Comparison of ENCODE assay signal across 11 cellular contexts in genomic region chr7:22696672-22697071, GRCh38. TPM values are rescaled to one million over a fixed set of nuclear protein-coding genes. Genes with fewer than 3 reads are reported as not detected.
DNase-seq lines count a peak whose midpoint lies in the region; ATAC-seq lines count a peak whose summit lies in the region.
"Had no signal": no experiment of that assay in that cellular context is flagged by ENCODE, and none has a peak within 500 bp of the region (broad histone marks: within the 10 kb centered on the region; RNA-seq: fewer than 3 reads in every experiment).

No MANE protein-coding gene starts in this region.

- H2AK5ac ChIP-seq in mesendoderm (ENCODE audit: low read length), result no peak overlapping the region

- H3K36me3 ChIP-seq in mesendoderm (ENCODE audit: control insufficient read depth, insufficient read depth, low read length), result no peaks in the 10 kb centered on the region

- no peak overlapping the region for H3K4me2 ChIP-seq in mesendoderm (ENCODE audit: low read length)

- no peak overlapping the region for H3K27ac ChIP-seq in mesendoderm (ENCODE audit: low read depth, low read length)

- no peak overlapping the region for H3K4ac ChIP-seq in mesendoderm (ENCODE audit: low read depth, low read length)

- no peak overlapping the region for H2BK120ac ChIP-seq in mesendoderm (ENCODE audit: low read depth, low read length)

- no CpG with 5 or more reads among the region's 3 CpGs for whole genome bisulfite sequencing in mesendoderm (ENCODE audit: extremely low coverage, insufficient coverage, low lambda C conversion rate)

- H4K5ac ChIP-seq in mesendoderm (ENCODE audit: low read length), result no peak overlapping the region

- ATAC-seq in HG03045 (IDR thresholded peaks at IDR 0.05; ENCODE audit: unreplicated experiment), result peak; percentile 42
- peak; percentile 52 for ATAC-seq in activated T-helper 17 cell treated with anti-CD3 and anti-CD28 coated beads, Interleukin-2, amount 50 U/mL, for 72 hours (replicated peaks)
- no peak for ATAC-seq in HG03175 (IDR thresholded peaks at IDR 0.05; ENCODE audit: unreplicated experiment)
- no peak for ATAC-seq in HG03520 (IDR thresholded peaks at IDR 0.05; ENCODE audit: unreplicated experiment)
- ATAC-seq: stimulated activated effector memory CD8-positive, alpha-beta T cell treated with anti-CD3 and anti-CD28 coated beads, Interleukin-12 subunit alpha, Interleukin-12 subunit beta, amount 100 ng/mL, for 72 hours had no signal

- no peaks in the 10 kb centered on the region for H3K27me3 Mint-ChIP-seq in activated T-helper 17 cell treated with anti-CD3 and anti-CD28 coated beads, Interleukin-2, amount 50 U/mL, for 72 hours

- peak overlapping the region; percentile 50 for H3K4me3 Mint-ChIP-seq in activated T-helper 17 cell treated with anti-CD3 and anti-CD28 coated beads, Interleukin-2, amount 50 U/mL, for 72 hours
- H3K4me3 Mint-ChIP-seq: stimulated activated effector memory CD8-positive, alpha-beta T cell treated with anti-CD3 and anti-CD28 coated beads, Interleukin-12 subunit alpha, Interleukin-12 subunit beta, amount 100 ng/mL, for 72 hours had no signal

- H3K4me1 ChIP-seq in mesendoderm (ENCODE audit: control insufficient read depth, low read depth, low read length), result peaks cover 5% of the 10 kb centered on the region

- DNase-seq in NCI-H748 (lab: John Stamatoyannopoulos, UW; ENCODE audit: unreplicated experiment), result peak; percentile 27
- DNase-seq in NCI-H748 treated with DMSO at 0.1 percent for 48 hours (lab: John Stamatoyannopoulos, UW), result no peak
- peak; percentile 67 for DNase-seq in mesendoderm
- DNase-seq in NCI-H2107 treated with DMSO at 0.1 percent for 48 hours (lab: John Stamatoyannopoulos, UW; ENCODE audit: unreplicated experiment), result no peak
- DNase-seq: effector memory CD4-positive, alpha-beta T cell; NCI-H2081 had no signal

- no peak overlapping the region for H3K4me3 ChIP-seq in mesendoderm (ENCODE audit: low read length)

- no peaks in the 10 kb centered on the region for H3K36me3 Mint-ChIP-seq in activated T-helper 17 cell treated with anti-CD3 and anti-CD28 coated beads, Interleukin-2, amount 50 U/mL, for 72 hours (ENCODE audit: low read depth)
- H3K36me3 Mint-ChIP-seq: stimulated activated effector memory CD8-positive, alpha-beta T cell treated with anti-CD3 and anti-CD28 coated beads, Interleukin-12 subunit alpha, Interleukin-12 subunit beta, amount 100 ng/mL, for 72 hours had no signal

- H3K27me3 ChIP-seq in mesendoderm (ENCODE audit: insufficient read depth, low read length, poor library complexity), result no peaks in the 10 kb centered on the region

- no peaks in the 10 kb centered on the region for H3K79me1 ChIP-seq in mesendoderm (ENCODE audit: low read length)

- peaks cover 46% of the 10 kb centered on the region for H3K4me1 Mint-ChIP-seq in activated T-helper 17 cell treated with anti-CD3 and anti-CD28 coated beads, Interleukin-2, amount 50 U/mL, for 72 hours

- H3K56ac ChIP-seq in mesendoderm (ENCODE audit: low read length), result peak overlapping the region; percentile 57

- no peak overlapping the region for H3K9ac ChIP-seq in mesendoderm (ENCODE audit: low read length)

- H3K9me3 Mint-ChIP-seq in activated T-helper 17 cell treated with anti-CD3 and anti-CD28 coated beads, Interleukin-2, amount 50 U/mL, for 72 hours, result peaks cover 5% of the 10 kb centered on the region

- H2BK15ac ChIP-seq in mesendoderm (replicated peaks; ENCODE audit: low read depth), result no peak overlapping the region

- H4K8ac ChIP-seq in mesendoderm (ENCODE audit: low read depth, low read length), result no peak overlapping the region

- no peak overlapping the region for H2BK5ac ChIP-seq in mesendoderm (ENCODE audit: low read length)

- no peaks in the 10 kb centered on the region for H3K79me2 ChIP-seq in mesendoderm (ENCODE audit: control insufficient read depth, insufficient read depth, low read length)

- H3K18ac ChIP-seq in mesendoderm (ENCODE audit: low read length), result peak overlapping the region; percentile 4

- H3K27ac Mint-ChIP-seq in activated T-helper 17 cell treated with anti-CD3 and anti-CD28 coated beads, Interleukin-2, amount 50 U/mL, for 72 hours, result peak overlapping the region; percentile 25
- H3K27ac Mint-ChIP-seq: stimulated activated effector memory CD8-positive, alpha-beta T cell treated with anti-CD3 and anti-CD28 coated beads, Interleukin-12 subunit alpha, Interleukin-12 subunit beta, amount 100 ng/mL, for 72 hours had no signal

- no peak overlapping the region for H3K23ac ChIP-seq in mesendoderm (ENCODE audit: low read length)

RNA-seq across cellular contexts. Expression of gene IL6, which starts 30.3 kb away (rescaled TPM):
- total RNA-seq in activated T-helper 17 cell treated with anti-CD3 and anti-CD28 coated beads, Interleukin-2, amount 50 U/mL, for 72 hours, result 1 to 10 TPM; 1.0 to 2.1 TPM
- 4.6 TPM for polyA plus RNA-seq in mesendoderm (2013, experiment 1 of 2)
- polyA plus RNA-seq in mesendoderm (2013, experiment 2 of 2), result 4.6 TPM

Comparison
In these comparisons a context has a peak if more than half of its experiments do, and no peak if none do; other contexts are left out.
1. DNase-seq: peak in NCI-H748 (single experiment) and mesendoderm (single experiment); none in NCI-H748 treated with DMSO at 0.1 percent for 48 hours (single experiment) and NCI-H2107 treated with DMSO at 0.1 percent for 48 hours (single experiment).
2. ATAC-seq: peak in HG03045 (single experiment) and activated T-helper 17 cell treated with anti-CD3 and anti-CD28 coated beads, Interleukin-2, amount 50 U/mL, for 72 hours (single experiment); none in HG03175 (single experiment) and HG03520 (single experiment).